In genomic region chr15:73440571-73440970, GRCh38 we compare ENCODE assay signal across 27 cellular contexts. TPM values are rescaled to one million over a fixed set of nuclear protein-coding genes. Genes with fewer than 3 reads are reported as not detected.
"Had no signal": no experiment of that assay in that cellular context is flagged by ENCODE, and none has a peak within 500 bp of the region (broad histone marks: within the 10 kb centered on the region; RNA-seq: fewer than 3 reads in every experiment).

No MANE protein-coding gene starts in this region.

- H3K9me3 Mint-ChIP-seq: activated naive CD4-positive, alpha-beta T cell treated with anti-CD3 and anti-CD28 coated beads for 36 hours; activated T-cell treated with anti-CD3 and anti-CD28 coated beads, Interleukin-2, amount 50 U/mL, for 24 hours; activated T-helper 1 cell treated with anti-CD3 and anti-CD28 coated beads, Interleukin-12 subunit alpha, Interleukin-12 subunit beta, Interleukin-2, Interleukin-4 antibody, amounts not matched to agents 30 ng/mL and 10 ng/mL and 1 ng/mL, durations not matched to agents 14 hours and 24 hours and 36 hours; brain; central memory CD8-positive, alpha-beta T cell had no signal

- ATAC-seq: activated CD4-positive, alpha-beta T cell treated with anti-CD3 and anti-CD28 coated beads for 36 hours; activated CD8-positive, alpha-beta memory T cell treated with anti-CD3 and anti-CD28 coated beads, Interleukin-2, amount 10 ng/mL, durations not matched to agents 7 days and 5 days; Right ventricle myocardium inferior had no signal

- H3K27ac Mint-ChIP-seq: activated CD4-positive, alpha-beta T cell treated with anti-CD3 and anti-CD28 coated beads for 36 hours; activated CD8-positive, alpha-beta memory T cell treated with anti-CD3 and anti-CD28 coated beads, Interleukin-2, amount 10 ng/mL, durations not matched to agents 7 days and 5 days; activated naive CD4-positive, alpha-beta T cell treated with anti-CD3 and anti-CD28 coated beads for 36 hours; activated naive CD8-positive, alpha-beta T cell; activated T-cell treated with anti-CD3 and anti-CD28 coated beads, Interleukin-2, amount 50 U/mL, for 24 hours; activated T-helper 1 cell treated with anti-CD3 and anti-CD28 coated beads, Interleukin-12 subunit alpha, Interleukin-12 subunit beta, Interleukin-2, Interleukin-4 antibody, amounts not matched to agents 30 ng/mL and 10 ng/mL and 1 ng/mL, durations not matched to agents 14 hours and 24 hours and 36 hours; brain had no signal

- DNase-seq: activated CD4-positive, alpha-beta T cell treated with anti-CD3 and anti-CD28 coated beads for 36 hours; activated CD4-positive, alpha-beta T cell treated with anti-CD3 and anti-CD28 coated beads, Interleukin-2, amount 50 U/mL, for 48 hours; activated CD8-positive, alpha-beta memory T cell treated with anti-CD3 and anti-CD28 coated beads, Interleukin-2, amount 10 ng/mL, durations not matched to agents 7 days and 5 days; activated gamma-delta T cell; activated naive CD4-positive, alpha-beta T cell treated with anti-CD3 and anti-CD28 coated beads for 36 hours; activated T-cell treated with anti-CD3 and anti-CD28 coated beads, Interleukin-2, amount 50 U/mL, for 24 hours; amygdala; KG1; NCI-H1048; NCI-H187; NCI-H2227 treated with DMSO at 0.1 percent for 48 hours; NCI-H446 treated with DMSO at 0.1 percent for 48 hours; NCI-H526 treated with DMSO at 0.1 percent for 48 hours; T-helper 1 cell had no signal

- H3K4me3 Mint-ChIP-seq: activated CD4-positive, alpha-beta T cell treated with anti-CD3 and anti-CD28 coated beads for 36 hours; activated CD8-positive, alpha-beta memory T cell treated with anti-CD3 and anti-CD28 coated beads, Interleukin-2, amount 10 ng/mL, durations not matched to agents 7 days and 5 days; activated naive CD4-positive, alpha-beta T cell treated with anti-CD3 and anti-CD28 coated beads for 36 hours; activated naive CD8-positive, alpha-beta T cell; activated T-cell treated with anti-CD3 and anti-CD28 coated beads, Interleukin-2, amount 50 U/mL, for 24 hours; activated T-helper 1 cell treated with anti-CD3 and anti-CD28 coated beads, Interleukin-12 subunit alpha, Interleukin-12 subunit beta, Interleukin-2, Interleukin-4 antibody, amounts not matched to agents 30 ng/mL and 10 ng/mL and 1 ng/mL, durations not matched to agents 14 hours and 24 hours and 36 hours; brain; central memory CD8-positive, alpha-beta T cell had no signal

- H3K4me1 Mint-ChIP-seq: activated CD4-positive, alpha-beta T cell treated with anti-CD3 and anti-CD28 coated beads for 36 hours; brain; central memory CD8-positive, alpha-beta T cell had no signal

- H3K27ac ChIP-seq: SK-N-MC, VCaP had no signal

- H3K36me3 Mint-ChIP-seq: activated CD8-positive, alpha-beta memory T cell treated with anti-CD3 and anti-CD28 coated beads, Interleukin-2, amount 10 ng/mL, durations not matched to agents 7 days and 5 days; activated naive CD8-positive, alpha-beta T cell; brain had no signal

- H3K4me3 ChIP-seq: SK-N-MC had no signal

RNA-seq across cellular contexts. Expression of gene REC114, which starts 2.4 kb away (rescaled TPM):
- total RNA-seq: activated CD4-positive, alpha-beta T cell treated with anti-CD3 and anti-CD28 coated beads for 36 hours; activated CD8-positive, alpha-beta memory T cell treated with anti-CD3 and anti-CD28 coated beads, Interleukin-2, amount 10 ng/mL, durations not matched to agents 7 days and 5 days; activated naive CD4-positive, alpha-beta T cell treated with anti-CD3 and anti-CD28 coated beads for 36 hours; activated T-helper 1 cell treated with anti-CD3 and anti-CD28 coated beads, Interleukin-12 subunit alpha, Interleukin-12 subunit beta, Interleukin-2, Interleukin-4 antibody, amounts not matched to agents 30 ng/mL and 10 ng/mL and 1 ng/mL, durations not matched to agents 14 hours and 24 hours and 36 hours; astrocyte; LHCN-M2; M059J; OCI-LY7; RPMI7951; T-helper 2 cell treated with Interferon-gamma antibody and Interleukin-4, amounts not matched to agents 100 ng/mL and 5 ng/mL, for 36 hours had no signal
